ENCODE assay signal across 21 cellular contexts in the genomic region with DNA sequence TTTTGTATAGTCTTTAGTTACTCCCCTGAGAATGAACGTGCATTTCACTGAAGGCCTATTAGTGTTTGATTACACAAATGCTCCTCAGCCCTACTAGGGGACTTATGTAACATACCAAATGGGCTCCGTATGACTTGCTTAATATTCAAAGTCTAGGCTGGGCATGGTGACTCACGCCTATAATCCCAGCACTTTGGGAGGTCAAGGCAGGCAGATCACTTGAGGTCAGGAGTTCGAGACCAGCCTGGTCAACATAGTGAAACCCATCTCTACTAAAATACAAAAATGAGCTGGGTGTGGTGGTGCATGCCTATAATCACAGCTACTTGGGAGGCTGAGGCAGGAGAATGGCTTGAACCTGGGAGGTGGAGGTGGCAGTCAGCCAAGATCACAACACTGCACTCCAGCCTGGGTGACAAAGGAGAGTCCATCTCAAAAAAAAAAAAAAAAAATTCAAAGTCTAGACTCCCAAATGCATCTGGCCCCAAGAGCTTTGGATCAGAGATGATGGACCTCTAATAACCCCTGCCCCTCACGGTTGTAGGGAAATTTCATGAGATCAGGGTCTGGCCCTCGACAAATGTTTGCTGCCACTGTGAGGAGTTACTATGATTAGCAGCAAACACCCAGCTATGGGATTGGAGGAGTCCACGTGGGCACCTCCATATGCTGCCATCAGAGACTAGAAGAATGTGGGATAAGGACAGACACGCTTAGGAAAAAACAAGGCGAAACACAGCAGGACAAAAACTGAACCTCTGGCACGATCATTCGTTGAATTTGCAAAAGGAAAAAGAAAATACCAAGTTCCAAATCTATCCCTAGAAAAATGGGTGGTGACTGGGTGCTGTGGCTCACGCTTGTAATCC. TPM values are rescaled to one million over a fixed set of nuclear protein-coding genes. Genes with fewer than 3 reads are reported as not detected.
DNase-seq lines count a peak whose midpoint lies in the region; ATAC-seq and TF ChIP-seq lines count a peak whose summit lies in the region.
"Had no signal": no experiment of that assay in that cellular context is flagged by ENCODE, and none has a peak within 500 bp of the region (broad histone marks: within the 10 kb centered on the region; RNA-seq: fewer than 3 reads in every experiment).

No MANE protein-coding gene starts in this region.

- DNase-seq in NCI-H82 (lab: John Stamatoyannopoulos, UW) (peak; percentile 29), NCI-H82 treated with DMSO at 0.1 percent for 48 hours (lab: John Stamatoyannopoulos, UW; ENCODE audit: unreplicated experiment) (no peak), Panc1 (ENCODE audit: low read depth, low spot score) (no peak), fibroblast of peridontal ligament (ENCODE audit: extremely low read depth) (peak; percentile 37), globus pallidus (ENCODE audit: low spot score) (no peak), HFFc6 (no peak), colonic mucosa (no peak)
- DNase-seq: activated CD4-positive, alpha-beta T cell treated with anti-CD3 and anti-CD28 coated beads, Interleukin-2, amount 50 U/mL, for 4 hours; central memory CD4-positive, alpha-beta T cell; gastrocnemius medialis; left cardiac atrium; NCI-H187; NCI-H446 treated with DMSO at 0.1 percent for 48 hours; stimulated activated CD4-positive, alpha-beta T cell treated with anti-CD3 and anti-CD28 coated beads, Interleukin-2, amount 100 ng/mL, for 24 hours; stimulated activated naive CD8-positive, alpha-beta T cell treated with anti-CD3 and anti-CD28 coated beads, Interleukin-15, Interleukin-2, amounts not matched to agents 100 U/mL and 50 U/mL, for 24 hours; upper lobe of left lung had no signal

- ATAC-seq in Panc1: no peak
- ATAC-seq: gastrocnemius medialis; left cardiac atrium; natural killer cell treated with Interleukin-12 subunit alpha and Interleukin-12 subunit beta and Interleukin-15 and Interleukin-18, amount 100 ng/mL, for 72 hours; stimulated activated naive CD8-positive, alpha-beta T cell treated with anti-CD3 and anti-CD28 coated beads, Interleukin-15, Interleukin-2, amounts not matched to agents 100 U/mL and 50 U/mL, for 24 hours had no signal

- H3K27me3 ChIP-seq in Panc1 (ENCODE audit: control insufficient read depth, insufficient read depth, low read length): no peaks in the 10 kb centered on the region
- H3K27me3 ChIP-seq in colonic mucosa: peaks cover 11% of the 10 kb centered on the region
- H3K27me3 ChIP-seq: upper lobe of left lung had no signal

- TSS peak; percentile 14 for BruUV-seq in Panc1 (replicated peaks; lab: Mats Ljungman, UMichigan)

- H3K4me3 Mint-ChIP-seq in HFFc6: no peak overlapping the region
- H3K4me3 Mint-ChIP-seq: natural killer cell treated with Interleukin-12 subunit alpha and Interleukin-12 subunit beta and Interleukin-15 and Interleukin-18, amount 100 ng/mL, for 72 hours had no signal

- H3K4me1 ChIP-seq in Panc1 (ENCODE audit: control insufficient read depth, insufficient read depth, low read length): peaks cover 22% of the 10 kb centered on the region
- no peaks in the 10 kb centered on the region for H3K4me1 ChIP-seq in colonic mucosa
- H3K4me1 ChIP-seq: gastrocnemius medialis had no signal

- no peaks in the 10 kb centered on the region for H3K9me3 Mint-ChIP-seq in HFFc6
- H3K9me3 Mint-ChIP-seq: natural killer cell treated with Interleukin-12 subunit alpha and Interleukin-12 subunit beta and Interleukin-15 and Interleukin-18, amount 100 ng/mL, for 72 hours had no signal

- TF ChIP-seq CTCF in Panc1 (IDR thresholded peaks at IDR 0.05) (no peak), HFFc6 (IDR thresholded peaks at IDR 0.05) (no peak), colonic mucosa (IDR thresholded peaks at IDR 0.05) (no peak)

- H3K27ac ChIP-seq in Panc1 (ENCODE audit: low read length): peak overlapping the region; percentile 1; the same call in 1 of the 2 replicates
- peak overlapping the region; percentile 69 for H3K27ac ChIP-seq in temporal lobe (ENCODE audit: low read depth, low read length)
- no peak overlapping the region for H3K27ac ChIP-seq in colonic mucosa
- H3K27ac ChIP-seq: gastrocnemius medialis, upper lobe of left lung had no signal

- H3K27me3 Mint-ChIP-seq in HFFc6 (ENCODE audit: insufficient read depth): peaks cover 8% of the 10 kb centered on the region; the same call in 1 of the 2 replicates

- H3K4me1 Mint-ChIP-seq in HFFc6 (ENCODE audit: low read depth): peaks cover 35% of the 10 kb centered on the region

- H3K36me3 ChIP-seq in Panc1 (ENCODE audit: control insufficient read depth, insufficient read depth, low read length): peaks cover 13% of the 10 kb centered on the region
- no peaks in the 10 kb centered on the region for H3K36me3 ChIP-seq in colonic mucosa
- H3K36me3 ChIP-seq: gastrocnemius medialis, HAP-1 had no signal

- CTCF ChIA-PET in Panc1 (lab: Charles Lee): interaction anchor here (0.7 to 1.0 kb wide), 3 partner anchors 12 to 333 kb away, joined by 3 to 8 read pairs (median 5); no protein-coding TSS in a partner anchor

- H3K4me3 ChIP-seq in Panc1 (ENCODE audit: low read depth in 2 of 2, low read length in 2 of 2): no peak overlapping the region
- H3K4me3 ChIP-seq in colonic mucosa: no peak overlapping the region
- H3K4me3 ChIP-seq: gastrocnemius medialis, HAP-1, upper lobe of left lung had no signal

- H3K36me3 Mint-ChIP-seq in HFFc6 (ENCODE audit: low read depth): peaks cover 5% of the 10 kb centered on the region
- H3K36me3 Mint-ChIP-seq: natural killer cell treated with Interleukin-12 subunit alpha and Interleukin-12 subunit beta and Interleukin-15 and Interleukin-18, amount 100 ng/mL, for 72 hours had no signal

- in situ Hi-C loops in Panc1 (cut with HindIII; ENCODE audit: low pct_unique_long_range_greater_than_20kb, low sequenced_read_pairs): no loop called here

- H3K9ac ChIP-seq in colonic mucosa (ENCODE audit: low read depth in 2 of 2, low read length in 2 of 2): no peak overlapping the region

- H3K9me3 ChIP-seq in Panc1 (ENCODE audit: control insufficient read depth, insufficient read depth, low read depth, low read length): no peaks in the 10 kb centered on the region
- no peaks in the 10 kb centered on the region for H3K9me3 ChIP-seq in colonic mucosa
- H3K9me3 ChIP-seq: gastrocnemius medialis, HAP-1, upper lobe of left lung had no signal

- H3K27ac Mint-ChIP-seq in HFFc6: no peak overlapping the region; the same call in 1 of the 2 replicates
- H3K27ac Mint-ChIP-seq: natural killer cell treated with Interleukin-12 subunit alpha and Interleukin-12 subunit beta and Interleukin-15 and Interleukin-18, amount 100 ng/mL, for 72 hours had no signal

- POLR2A ChIA-PET in Panc1 (lab: Charles Lee): interaction anchor here (0.6 kb wide), 1 partner anchor 13 kb away, joined by 3 read pairs; no protein-coding TSS in a partner anchor

- intact Hi-C loops in Panc1 (cut with micrococcal nuclease; ENCODE audit: unreplicated experiment) (loop anchor here (10.0 kb wide), 1 partner anchor 444 kb away; a partner anchor contains a TSS), colonic mucosa (cut with DNase I) (no loop called here)

RNA-seq across cellular contexts. Expression of a gene that starts 4.6 kb away (rescaled TPM):
- 411 TPM for total RNA-seq in Panc1 (2021; ENCODE audit: unreplicated experiment)
- 421 TPM for polyA plus RNA-seq in Panc1 (2012; ENCODE audit: insufficient read length)
- total RNA-seq in temporal lobe: 3.7 TPM
- total RNA-seq in HFFc6 (2021; fragmentation: NEBNext Ultra II Directional; extraction: Animal tissue kit (Norgen Biotek cat#: 25700)): 10 to 100 TPM; 17.5 to 21.5 (median 18.7) TPM
- total RNA-seq in colonic mucosa: 1 to 10 TPM; 1.7 to 1.9 TPM
- total RNA-seq: natural killer cell treated with Interleukin-12 subunit alpha and Interleukin-12 subunit beta and Interleukin-15 and Interleukin-18, amount 100 ng/mL, for 72 hours had no signal

RNA-seq across cellular contexts. Expression of a gene that starts 40.2 kb away (rescaled TPM):
- total RNA-seq in Panc1 (2021; ENCODE audit: unreplicated experiment): 511 TPM
- polyA plus RNA-seq in Panc1 (2012; ENCODE audit: insufficient read length): 562 TPM
- total RNA-seq in temporal lobe: 15.5 TPM
- 10 to 100 TPM; 58.3 to 75.0 (median 62.2) TPM for total RNA-seq in HFFc6 (2021; fragmentation: NEBNext Ultra II Directional; extraction: Animal tissue kit (Norgen Biotek cat#: 25700))
- 100 to 1,000 TPM in 1 of 2 donors, 10 to 100 TPM in 1; 38.0 to 107 TPM for total RNA-seq in colonic mucosa

RNA-seq across cellular contexts. Expression of a gene that starts 40.3 kb away (rescaled TPM):
- 186 TPM for total RNA-seq in Panc1 (2021; ENCODE audit: unreplicated experiment)
- 160 TPM for polyA plus RNA-seq in Panc1 (2012; ENCODE audit: insufficient read length)
- 3.9 TPM for total RNA-seq in temporal lobe
- 10 to 100 TPM; 18.7 to 25.1 (median 22.7) TPM for total RNA-seq in HFFc6 (2021; fragmentation: NEBNext Ultra II Directional; extraction: Animal tissue kit (Norgen Biotek cat#: 25700))
- total RNA-seq in colonic mucosa: 10 to 100 TPM; 27.2 to 37.2 TPM

RNA-seq across cellular contexts. Expression of a gene that starts 58.9 kb away (rescaled TPM):
- total RNA-seq in Panc1 (2021; ENCODE audit: unreplicated experiment) (1.3 TPM), temporal lobe (1.7 TPM), colonic mucosa (not detected)
- 2.1 TPM for polyA plus RNA-seq in Panc1 (2012; ENCODE audit: insufficient read length)
- total RNA-seq in HFFc6 (2021; fragmentation: NEBNext Ultra II Directional; extraction: Animal tissue kit (Norgen Biotek cat#: 25700)): under 1 TPM in 1 of 6 experiments, not detected in 5; 0.16 TPM
- total RNA-seq: A172, left cardiac atrium, mesenteric fat pad had no signal

Comparison
In these comparisons a context has a peak if more than half of its experiments do, and no peak if none do; other contexts are left out.
1. DNase-seq: peak in NCI-H82 (single experiment) and fibroblast of peridontal ligament (single experiment); none in NCI-H82 treated with DMSO at 0.1 percent for 48 hours (single experiment), Panc1 (single experiment), globus pallidus (single experiment), HFFc6 (single experiment) and colonic mucosa (single experiment).
2. RNA of a gene that starts 4.6 kb away (total RNA-seq): 411 TPM in Panc1 (single experiment); 17.5 to 21.5 TPM in HFFc6, 3.7 TPM in temporal lobe (single experiment) and 1.7 to 1.9 TPM in colonic mucosa; every median in the first group is over 10 times any median in the second.